ENCODE assay signal across 8 cellular contexts in the genomic region with DNA sequence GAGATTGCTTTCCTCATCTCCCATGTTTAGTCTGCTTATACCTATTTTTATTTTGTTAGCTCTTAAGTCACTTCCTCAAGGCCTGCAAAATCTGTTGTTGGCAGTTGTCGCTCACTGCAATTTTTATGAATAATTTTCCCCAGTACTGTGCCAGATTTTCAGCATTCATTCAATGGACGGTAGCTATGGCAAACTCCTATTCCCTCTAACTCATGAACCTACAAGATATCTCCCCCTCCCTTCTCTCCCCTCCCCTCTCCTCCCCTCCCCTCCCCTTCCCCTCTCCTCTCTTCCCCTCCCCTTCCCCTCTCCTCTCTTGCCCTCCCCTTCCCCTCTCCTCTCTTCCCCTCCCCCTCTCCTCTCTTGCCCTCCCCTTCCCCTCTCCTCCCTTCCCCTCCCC.
"Had no signal": no experiment of that assay in that cellular context is flagged by ENCODE, and none has a peak within 500 bp of the region (broad histone marks: within the 10 kb centered on the region; RNA-seq: fewer than 3 reads in every experiment).

No MANE protein-coding gene starts in this region.

- H3K4me3 ChIP-seq: HAP-1, K562 had no signal

- H3K9me3 ChIP-seq: HAP-1 had no signal

- H3K27ac ChIP-seq: HL-60 had no signal

- H3K4me3 Mint-ChIP-seq: HFFc6 had no signal

- H3K4me1 ChIP-seq: HAP-1 had no signal

- H3K27ac Mint-ChIP-seq: HFFc6 had no signal

- DNase-seq: GOT3, H7, HFFc6, IMR-90 had no signal

- H3K9me3 Mint-ChIP-seq: HFFc6 had no signal

- ATAC-seq: HCT116, K562 had no signal

- H3K36me3 ChIP-seq: HAP-1 had no signal
